ENCODE assay signal across 8 cellular contexts in the genomic region with DNA sequence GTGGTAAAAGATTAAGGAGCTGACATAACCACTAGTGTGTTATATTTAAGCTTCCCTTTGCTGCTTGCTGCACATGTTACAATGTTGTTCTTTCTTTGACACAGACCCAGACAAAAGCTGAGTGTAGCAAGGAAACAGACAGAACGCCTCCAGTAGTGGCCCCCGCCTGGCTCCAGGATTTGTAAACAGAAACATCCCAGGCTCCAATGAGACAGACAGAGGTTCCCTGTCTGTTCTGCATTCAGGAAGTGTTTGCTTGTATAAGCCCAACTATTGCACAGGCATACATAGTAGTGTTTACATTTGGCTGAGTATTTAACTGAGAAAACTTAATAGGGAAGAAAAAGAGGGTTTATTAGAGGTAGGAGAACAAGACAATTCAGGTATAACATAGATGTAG.
DNase-seq lines count a peak whose midpoint lies in the region; ATAC-seq, FAIRE-seq and TF ChIP-seq lines count a peak whose summit lies in the region.
"Had no signal": no experiment of that assay in that cellular context is flagged by ENCODE, and none has a peak within 500 bp of the region (broad histone marks: within the 10 kb centered on the region; RNA-seq: fewer than 3 reads in every experiment).

No MANE protein-coding gene starts in this region.

- TF ChIP-seq CTCF in HEK293 (tag by site-specific recombination; IDR thresholded peaks at IDR 0.05) (no peak), heart right ventricle (IDR thresholded peaks at IDR 0.05) (no peak), psoas muscle (IDR thresholded peaks at IDR 0.05) (no peak)

- no peaks in the 10 kb centered on the region for H3K9me3 Mint-ChIP-seq in effector memory CD8-positive, alpha-beta T cell
- H3K9me3 Mint-ChIP-seq: IgD-negative memory B cell had no signal

- H3K9me3 ChIP-seq in HEK293 (ENCODE audit: control insufficient read depth, insufficient read depth, low read depth, low read length) (no peaks in the 10 kb centered on the region), SJSA1 (replicated peaks) (no peaks in the 10 kb centered on the region), heart right ventricle (no peaks in the 10 kb centered on the region), small intestine (ENCODE audit: control insufficient read depth, low read depth) (no peaks in the 10 kb centered on the region), psoas muscle (no peaks in the 10 kb centered on the region)

- 22 to 25% methylated on average over 2 of the region's 2 CpGs for WGBS in heart right ventricle, 2 donors
- 60 to 83% (median 67%) methylated on average over 2 of the region's 2 CpGs for WGBS in small intestine, 3 donors
- 61 to 76% (median 69%) methylated on average over 2 of the region's 2 CpGs for WGBS in psoas muscle, 3 donors

- peak overlapping the region in 1 of 2 donors; percentile 20 for H3K27ac Mint-ChIP-seq in effector memory CD8-positive, alpha-beta T cell
- H3K27ac Mint-ChIP-seq: IgD-negative memory B cell had no signal

- FAIRE-seq in small intestine (lab: Jason Lieb, UNC): no peak

- ATAC-seq in heart right ventricle (peak; percentile 52 to 83 (median 68)), psoas muscle (no peak)
- no peak for ATAC-seq in effector memory CD8-positive, alpha-beta T cell (replicated peaks)

- POLR2A ChIA-PET in HEK293 (lab: Yijun Ruan, JAX): no interaction called here

- H3K4me3 Mint-ChIP-seq in effector memory CD8-positive, alpha-beta T cell: no peak overlapping the region

- H3K27me3 ChIP-seq in SJSA1 (replicated peaks): no peaks in the 10 kb centered on the region
- no peaks in the 10 kb centered on the region for H3K27me3 ChIP-seq in heart right ventricle
- H3K27me3 ChIP-seq in small intestine (ENCODE audit: control insufficient read depth in 2 of 2, insufficient read depth in 2 of 2, low read length in 2 of 2): no peaks in the 10 kb centered on the region
- no peaks in the 10 kb centered on the region for H3K27me3 ChIP-seq in psoas muscle (ENCODE audit: insufficient read depth in 3 of 3, low read length in 2 of 3)

- H3K27me3 Mint-ChIP-seq in effector memory CD8-positive, alpha-beta T cell: no peaks in the 10 kb centered on the region
- H3K27me3 Mint-ChIP-seq: IgD-negative memory B cell had no signal

- CTCF ChIA-PET in HEK293 (lab: Yijun Ruan, JAX): interaction anchor here (0.6 to 1.6 kb wide), 2 partner anchors 94 to 215 kb away, joined by 4 to 6 read pairs; no protein-coding TSS in a partner anchor

- H3K27ac ChIP-seq in HEK293 (ENCODE audit: extremely low read depth, low read depth, low read length) (no peak overlapping the region), SJSA1 (no peak overlapping the region; the same call in 1 of the 2 replicates), heart right ventricle (peak overlapping the region in 1 of 10 donors; percentile 11), small intestine (ENCODE audit: low read depth in 1 of 2, low read length in 1 of 2) (no peak overlapping the region), psoas muscle (no peak overlapping the region)

- intact Hi-C loops in heart right ventricle (cut with DNase I) (loop anchor here in 4 of 10 donors (5.0 to 10.0 kb wide), 3 partner anchors 117 to 229 kb away; a partner anchor contains a TSS), psoas muscle (cut with DNase I) (no loop called here)

- H3K4me1 ChIP-seq in HEK293 (ENCODE audit: control insufficient read depth, insufficient read depth, low read length) (peaks cover 8% of the 10 kb centered on the region), SJSA1 (replicated peaks) (peaks cover 16% of the 10 kb centered on the region), heart right ventricle (peaks cover 0 to 56% (median 27%) of the 10 kb centered on the region in 9 donors), small intestine (ENCODE audit: control insufficient read depth in 2 of 2, insufficient read depth in 1 of 2, low read depth in 1 of 2, low read length in 1 of 2) (no peaks in the 10 kb centered on the region), psoas muscle (no peaks in the 10 kb centered on the region)

- H3K36me3 ChIP-seq in HEK293 (ENCODE audit: control insufficient read depth in 2 of 2, insufficient read depth in 1 of 2, low read length in 2 of 2) (peaks cover 0 to 5% of the 10 kb centered on the region in 2 experiments; a peak in 2 of 3 replicates), SJSA1 (peaks cover 15% of the 10 kb centered on the region), heart right ventricle (peaks cover 0 to 23% (median 0%) of the 10 kb centered on the region in 9 donors), small intestine (ENCODE audit: control insufficient read depth in 2 of 2, insufficient read depth in 2 of 2, low read length in 2 of 2) (no peaks in the 10 kb centered on the region), psoas muscle (ENCODE audit: insufficient read depth in 1 of 2, low read depth in 1 of 2) (no peaks in the 10 kb centered on the region)

- no peaks in the 10 kb centered on the region for H3K36me3 Mint-ChIP-seq in effector memory CD8-positive, alpha-beta T cell (ENCODE audit: insufficient read depth)

- peaks cover 0 to 2% of the 10 kb centered on the region in 2 donors for H3K4me1 Mint-ChIP-seq in effector memory CD8-positive, alpha-beta T cell (ENCODE audit: low read depth in 2 of 2)
- H3K4me1 Mint-ChIP-seq: IgD-negative memory B cell had no signal

- peak; percentile 84 to 85 for DNase-seq in SJSA1 (ENCODE audit: low read depth in 1 of 2, low spot score in 2 of 2)
- peak in 1 of 2 donors; percentile 31 for DNase-seq in heart right ventricle
- DNase-seq in small intestine: peak; percentile 17
- no peak for DNase-seq in psoas muscle
- DNase-seq in effector memory CD8-positive, alpha-beta T cell: no peak
- no peak for DNase-seq in HK-2 (ENCODE audit: unreplicated experiment)

- H3K4me3 ChIP-seq in HEK293 (ENCODE audit: low read depth, low read length) (no peak overlapping the region), SJSA1 (no peak overlapping the region), heart right ventricle (no peak overlapping the region), small intestine (ENCODE audit: low read depth in 1 of 2, low read length in 2 of 2) (no peak overlapping the region), psoas muscle (no peak overlapping the region)

TF ChIP-seq in HEK293, 187 proteins besides CTCF, POLR2A, EP300 and RAD21 (continues in another document):
- TF ChIP-seq, protein P1, sequence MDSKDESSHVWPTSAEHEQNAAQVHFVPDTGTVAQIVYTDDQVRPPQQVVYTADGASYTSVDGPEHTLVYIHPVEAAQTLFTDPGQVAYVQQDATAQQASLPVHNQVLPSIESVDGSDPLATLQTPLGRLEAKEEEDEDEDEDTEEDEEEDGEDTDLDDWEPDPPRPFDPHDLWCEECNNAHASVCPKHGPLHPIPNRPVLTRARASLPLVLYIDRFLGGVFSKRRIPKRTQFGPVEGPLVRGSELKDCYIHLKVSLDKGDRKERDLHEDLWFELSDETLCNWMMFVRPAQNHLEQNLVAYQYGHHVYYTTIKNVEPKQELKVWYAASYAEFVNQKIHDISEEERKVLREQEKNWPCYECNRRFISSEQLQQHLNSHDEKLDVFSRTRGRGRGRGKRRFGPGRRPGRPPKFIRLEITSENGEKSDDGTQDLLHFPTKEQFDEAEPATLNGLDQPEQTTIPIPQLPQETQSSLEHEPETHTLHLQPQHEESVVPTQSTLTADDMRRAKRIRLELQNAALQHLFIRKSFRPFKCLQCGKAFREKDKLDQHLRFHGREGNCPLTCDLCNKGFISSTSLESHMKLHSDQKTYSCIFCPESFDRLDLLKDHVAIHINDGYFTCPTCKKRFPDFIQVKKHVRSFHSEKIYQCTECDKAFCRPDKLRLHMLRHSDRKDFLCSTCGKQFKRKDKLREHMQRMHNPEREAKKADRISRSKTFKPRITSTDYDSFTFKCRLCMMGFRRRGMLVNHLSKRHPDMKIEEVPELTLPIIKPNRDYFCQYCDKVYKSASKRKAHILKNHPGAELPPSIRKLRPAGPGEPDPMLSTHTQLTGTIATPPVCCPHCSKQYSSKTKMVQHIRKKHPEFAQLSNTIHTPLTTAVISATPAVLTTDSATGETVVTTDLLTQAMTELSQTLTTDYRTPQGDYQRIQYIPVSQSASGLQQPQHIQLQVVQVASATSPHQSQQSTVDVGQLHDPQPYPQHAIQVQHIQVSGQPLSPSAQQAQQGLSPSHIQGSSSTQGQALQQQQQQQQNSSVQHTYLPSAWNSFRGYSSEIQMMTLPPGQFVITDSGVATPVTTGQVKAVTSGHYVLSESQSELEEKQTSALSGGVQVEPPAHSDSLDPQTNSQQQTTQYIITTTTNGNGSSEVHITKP (tag by site-specific recombination; IDR thresholded peaks at IDR 0.05): no peak
- TF ChIP-seq ZNF266 (tag by site-specific recombination; IDR thresholded peaks at IDR 0.05; ENCODE audit: low read depth) (no peak), ZNF791 (tag by site-specific recombination; IDR thresholded peaks at IDR 0.05) (no peak), ZNF184 (tag by site-specific recombination; IDR thresholded peaks at IDR 0.05) (no peak), TCF7L2 (IDR thresholded peaks at IDR 0.05; ENCODE audit: borderline replicate concordance, low read depth, low read length) (0 out of 2 replicates have a peak, but pooled peaks have one; percentile 29), ZNF514 (tag by site-specific recombination; IDR thresholded peaks at IDR 0.05) (no peak), ZNF626 (tag by site-specific recombination; IDR thresholded peaks at IDR 0.05) (no peak), ZNF560 (tag by site-specific recombination; IDR thresholded peaks at IDR 0.05; ENCODE audit: borderline replicate concordance) (no peak)
- TF ChIP-seq, protein P2, sequence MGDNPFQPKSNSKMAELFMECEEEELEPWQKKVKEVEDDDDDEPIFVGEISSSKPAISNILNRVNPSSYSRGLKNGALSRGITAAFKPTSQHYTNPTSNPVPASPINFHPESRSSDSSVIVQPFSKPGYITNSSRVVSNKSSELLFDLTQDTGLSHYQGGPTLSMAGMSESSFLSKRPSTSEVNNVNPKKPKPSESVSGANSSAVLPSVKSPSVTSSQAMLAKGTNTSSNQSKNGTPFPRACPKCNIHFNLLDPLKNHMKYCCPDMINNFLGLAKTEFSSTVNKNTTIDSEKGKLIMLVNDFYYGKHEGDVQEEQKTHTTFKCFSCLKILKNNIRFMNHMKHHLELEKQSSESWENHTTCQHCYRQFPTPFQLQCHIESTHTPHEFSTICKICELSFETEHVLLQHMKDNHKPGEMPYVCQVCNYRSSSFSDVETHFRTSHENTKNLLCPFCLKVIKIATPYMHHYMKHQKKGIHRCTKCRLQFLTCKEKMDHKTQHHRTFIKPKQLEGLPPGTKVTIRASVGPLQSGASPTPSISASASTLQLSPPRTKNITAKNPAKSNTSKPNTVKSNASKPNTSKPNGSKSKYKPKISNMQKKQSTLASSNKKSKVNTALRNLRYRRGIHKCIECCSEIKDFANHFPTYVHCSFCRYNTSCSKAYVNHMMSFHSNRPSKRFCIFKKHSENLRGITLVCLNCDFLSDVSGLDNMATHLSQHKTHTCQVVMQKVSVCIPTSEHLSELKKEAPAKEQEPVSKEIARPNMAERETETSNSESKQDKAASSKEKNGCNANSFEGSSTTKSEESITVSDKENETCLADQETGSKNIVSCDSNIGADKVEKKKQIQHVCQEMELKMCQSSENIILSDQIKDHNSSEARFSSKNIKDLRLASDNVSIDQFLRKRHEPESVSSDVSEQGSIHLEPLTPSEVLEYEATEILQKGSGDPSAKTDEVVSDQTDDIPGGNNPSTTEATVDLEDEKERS (tag by site-specific recombination; IDR thresholded peaks at IDR 0.05): no peak

Comparison
In these comparisons a context has a peak if more than half of its experiments do, and no peak if none do; other contexts are left out.
1. DNase-seq: peak in SJSA1 (2 of 2) and small intestine (single experiment); none in psoas muscle (0 of 2), effector memory CD8-positive, alpha-beta T cell (0 of 3) and HK-2 (single experiment).
2. ATAC-seq: peak in heart right ventricle (8 of 8); none in psoas muscle (0 of 4) and effector memory CD8-positive, alpha-beta T cell (single experiment).